1 cellular context compared by ENCODE assay signal in genomic region chr10:33612551-33612950, GRCh38.
TF ChIP-seq lines count a peak whose summit lies in the region.

No MANE protein-coding gene starts in this region.

TF ChIP-seq in GM12878, 131 proteins besides CTCF, POLR2A, EP300 and RAD21 (continued from another document and continues in another):
- TF ChIP-seq E2F8 (IDR thresholded peaks at IDR 0.05; ENCODE audit: low read depth, partially characterized antibody) (no peak), SMC3 (IDR thresholded peaks at IDR 0.05; ENCODE audit: borderline replicate concordance, low read length) (no peak), MTA2 (IDR thresholded peaks at IDR 0.05; ENCODE audit: low read depth) (peak; percentile 34; the same call in 1 of the 2 replicates), FOXM1 (IDR thresholded peaks at IDR 0.05; ENCODE audit: low read depth, low read length) (no peak), TCF7 (IDR thresholded peaks at IDR 0.05; ENCODE audit: borderline replicate concordance) (no peak), SREBF2 (IDR thresholded peaks at IDR 0.05; ENCODE audit: low read length) (no peak), MYC (IDR thresholded peaks at IDR 0.05; ENCODE audit: insufficient read depth, insufficient read length, insufficient replicate concordance, low read length, severe bottlenecking) (no peak), KLF5 (IDR thresholded peaks at IDR 0.05; ENCODE audit: partially characterized antibody) (no peak), ZNF384 (IDR thresholded peaks at IDR 0.05; ENCODE audit: borderline replicate concordance, low read depth, low read length) (no peak), SKIL (IDR thresholded peaks at IDR 0.05; ENCODE audit: low read depth, poor library complexity, severe bottlenecking) (no peak), REST (IDR thresholded peaks at IDR 0.05; ENCODE audit: low read depth, low read length) (no peak), E4F1 (IDR thresholded peaks at IDR 0.05; ENCODE audit: borderline replicate concordance, partially characterized antibody) (no peak), SIX5 (IDR thresholded peaks at IDR 0.05; ENCODE audit: low read depth, low read length, severe bottlenecking) (no peak), BRCA1 (IDR thresholded peaks at IDR 0.05; ENCODE audit: low read depth, low read length) (no peak), POLR2AphosphoS5 (IDR thresholded peaks at IDR 0.05; ENCODE audit: low read length) (no peak), HDAC2 (IDR thresholded peaks at IDR 0.05) (no peak), BMI1 (IDR thresholded peaks at IDR 0.05; ENCODE audit: borderline replicate concordance) (no peak), RAD51 (IDR thresholded peaks at IDR 0.05) (no peak), JUNB (IDR thresholded peaks at IDR 0.05) (no peak), NKRF (conservative IDR thresholded peaks at IDR 0.05) (no peak), CHD2 (IDR thresholded peaks at IDR 0.05; ENCODE audit: borderline replicate concordance, low read depth, low read length) (no peak), ZNF622 (IDR thresholded peaks at IDR 0.05) (no peak), BCLAF1 (IDR thresholded peaks at IDR 0.05) (no peak), ESRRA (IDR thresholded peaks at IDR 0.05; ENCODE audit: low read length) (no peak), MEF2B (IDR thresholded peaks at IDR 0.05; ENCODE audit: partially characterized antibody, poor library complexity, severe bottlenecking) (no peak), IKZF1 (conservative IDR thresholded peaks at IDR 0.05) (peak; percentile 39; the same call in 1 of the 2 replicates), SREBF1 (IDR thresholded peaks at IDR 0.05; ENCODE audit: low read length) (no peak), BACH1 (IDR thresholded peaks at IDR 0.05; ENCODE audit: borderline replicate concordance) (no peak), SIN3A (IDR thresholded peaks at IDR 0.05; ENCODE audit: low read depth, low read length) (no peak), JUND (IDR thresholded peaks at IDR 0.05; ENCODE audit: low read depth, low read length) (0 out of 2 replicates have a peak, but pooled peaks have one; percentile 15), ZNF274 (IDR thresholded peaks at IDR 0.05; ENCODE audit: insufficient read depth, insufficient read length) (no peak), ZNF24 (IDR thresholded peaks at IDR 0.05) (0 out of 2 replicates have a peak, but pooled peaks have one; percentile 21), ZSCAN29 (IDR thresholded peaks at IDR 0.05) (no peak), TAF1 (IDR thresholded peaks at IDR 0.05; ENCODE audit: borderline replicate concordance, low read depth, low read length) (no peak), BCL3 (IDR thresholded peaks at IDR 0.05; ENCODE audit: borderline replicate concordance, insufficient read depth, low read depth, low read length, poor library complexity, severe bottlenecking) (no peak), CREM (IDR thresholded peaks at IDR 0.05; ENCODE audit: low read depth) (no peak), ZBTB11 (CRISPR knock-in tag; IDR thresholded peaks at IDR 0.05) (no peak), STAT1 (conservative IDR thresholded peaks at IDR 0.05) (no peak), POLR2AphosphoS2 (IDR thresholded peaks at IDR 0.05; ENCODE audit: low read depth, low read length) (no peak), STAT3 (IDR thresholded peaks at IDR 0.05; ENCODE audit: low read depth, low read length) (no peak)
